ENCODE assay signal across 17 cellular contexts in genomic region chr11:126696976-126697375, GRCh38.
"Had no signal": no experiment of that assay in that cellular context is flagged by ENCODE, and none has a peak within 500 bp of the region (broad histone marks: within the 10 kb centered on the region; RNA-seq: fewer than 3 reads in every experiment).

No MANE protein-coding gene starts in this region.

- H3K27me3 ChIP-seq: colonic mucosa, right atrium auricular region, sigmoid colon had no signal

- H3K4me1 ChIP-seq: colonic mucosa, esophagus squamous epithelium, right atrium auricular region, sigmoid colon, stomach, transverse colon had no signal

- H3K36me3 ChIP-seq: colonic mucosa, esophagus squamous epithelium, right atrium auricular region, sigmoid colon, stomach, thoracic aorta, transverse colon had no signal

- DNase-seq: colonic mucosa; dermis blood vessel endothelial cell; esophagus squamous epithelium; foreskin fibroblast; left colon; naive thymus-derived CD4-positive, alpha-beta T cell; nephron progenitor cell; sigmoid colon; stimulated activated CD4-positive, alpha-beta T cell treated with anti-CD3 and anti-CD28 coated beads, Interleukin-2, amount 100 ng/mL, for 24 hours; stimulated activated CD4-positive, alpha-beta T cell treated with anti-CD3 and anti-CD28 coated beads, Interleukin-4, amount 100 ng/mL, for 4 hours; stimulated activated naive CD4-positive, alpha-beta T cell; stomach; substantia nigra; transverse colon had no signal

- H3K9me3 ChIP-seq: colonic mucosa, esophagus squamous epithelium, right atrium auricular region, sigmoid colon, thoracic aorta, transverse colon had no signal

- ATAC-seq: left colon; naive thymus-derived CD4-positive, alpha-beta T cell had no signal

- H3K4me3 ChIP-seq: colonic mucosa, esophagus squamous epithelium, right atrium auricular region, sigmoid colon, skin epidermis, stomach, thoracic aorta, transverse colon had no signal

- H3K27ac ChIP-seq: colonic mucosa, esophagus squamous epithelium, right atrium auricular region, sigmoid colon, skin epidermis, stomach, thoracic aorta, transverse colon had no signal
